Comparison of ENCODE assay signal across 17 cellular contexts in genomic region chr17:21842332-21843317, GRCh38.
"Had no signal": no experiment of that assay in that cellular context is flagged by ENCODE, and none has a peak within 500 bp of the region (broad histone marks: within the 10 kb centered on the region; RNA-seq: fewer than 3 reads in every experiment).

No MANE protein-coding gene starts in this region.

- H3K9me3 ChIP-seq: lower lobe of right lung, SK-N-SH had no signal

- H3K27me3 Mint-ChIP-seq: type B pancreatic cell had no signal

- ATAC-seq: activated CD8-positive, alpha-beta T cell treated with anti-CD3 and anti-CD28 coated beads for 36 hours; lower lobe of right lung; mucosa of descending colon; natural killer cell treated with Interleukin-12 subunit alpha and Interleukin-12 subunit beta and Interleukin-15 and Interleukin-18, amount 100 ng/mL, for 72 hours; stimulated activated naive B cell treated with anti-CD40 and anti-IgM and Interleukin-4, amounts not matched to agents 10 μg/mL and 1 μg/mL and 100 μg/mL, for 72 hours had no signal

- H3K36me3 ChIP-seq: lower lobe of right lung had no signal

- H3K9me3 Mint-ChIP-seq: type B pancreatic cell had no signal

- H3K4me1 ChIP-seq: lower lobe of right lung had no signal

- H3K27ac Mint-ChIP-seq: activated CD8-positive, alpha-beta T cell treated with anti-CD3 and anti-CD28 coated beads for 36 hours; activated T-helper 1 cell treated with anti-CD3 and anti-CD28 coated beads, Interleukin-12 subunit alpha, Interleukin-12 subunit beta, Interleukin-2, Interleukin-4 antibody, amounts not matched to agents 30 ng/mL and 10 ng/mL and 1 ng/mL, durations not matched to agents 14 hours and 24 hours and 36 hours; natural killer cell treated with Interleukin-12 subunit alpha and Interleukin-12 subunit beta and Interleukin-15 and Interleukin-18, amount 100 ng/mL, for 72 hours; stimulated activated naive B cell treated with anti-CD40 and anti-IgM and Interleukin-4, amounts not matched to agents 10 μg/mL and 1 μg/mL and 100 μg/mL, for 72 hours; type B pancreatic cell had no signal

- H3K4me3 Mint-ChIP-seq: activated CD8-positive, alpha-beta T cell treated with anti-CD3 and anti-CD28 coated beads for 36 hours; activated T-helper 1 cell treated with anti-CD3 and anti-CD28 coated beads, Interleukin-12 subunit alpha, Interleukin-12 subunit beta, Interleukin-2, Interleukin-4 antibody, amounts not matched to agents 30 ng/mL and 10 ng/mL and 1 ng/mL, durations not matched to agents 14 hours and 24 hours and 36 hours; natural killer cell treated with Interleukin-12 subunit alpha and Interleukin-12 subunit beta and Interleukin-15 and Interleukin-18, amount 100 ng/mL, for 72 hours; type B pancreatic cell had no signal

- H3K9ac ChIP-seq: SK-N-SH had no signal

- H3K36me3 Mint-ChIP-seq: type B pancreatic cell had no signal

- DNase-seq: activated CD8-positive, alpha-beta memory T cell treated with anti-CD3 and anti-CD28 coated beads, Interleukin-2, amount 50 U/mL, for 48 hours; activated CD8-positive, alpha-beta T cell treated with anti-CD3 and anti-CD28 coated beads for 36 hours; activated naive CD4-positive, alpha-beta T cell; effector CD4-positive, alpha-beta T cell; kidney glomerular epithelial cell; lower lobe of right lung; nucleus accumbens; SK-N-SH; stimulated activated naive B cell treated with anti-CD40 and anti-IgM and Interleukin-4, amounts not matched to agents 10 μg/mL and 1 μg/mL and 100 μg/mL, for 72 hours; T-helper 1 cell had no signal

- H3K4me3 ChIP-seq: coronary artery, lower lobe of right lung, mucosa of descending colon, smooth muscle cell had no signal

- H3K27ac ChIP-seq: coronary artery, lower lobe of right lung, VCaP had no signal
